In genomic region chr4:56123051-56123450, GRCh38 we compare ENCODE assay signal across 23 cellular contexts.
DNase-seq lines count a peak whose midpoint lies in the region; ATAC-seq, FAIRE-seq and TF ChIP-seq lines count a peak whose summit lies in the region.
"Had no signal": no experiment of that assay in that cellular context is flagged by ENCODE, and none has a peak within 500 bp of the region (broad histone marks: within the 10 kb centered on the region; RNA-seq: fewer than 3 reads in every experiment).

No MANE protein-coding gene starts in this region.

- no peaks in the 10 kb centered on the region for H3K27me3 Mint-ChIP-seq in brain

- peak overlapping the region in 3 of 5 experiments; percentile 6 to 79 (median 31) for H3K27ac Mint-ChIP-seq in brain
- H3K27ac Mint-ChIP-seq: CD4-positive, alpha-beta T cell; CD8-positive, alpha-beta memory T cell; GM23338; H9; HFFc6 had no signal

- H3K36me3 Mint-ChIP-seq in brain, result peaks cover 31% of the 10 kb centered on the region
- H3K36me3 Mint-ChIP-seq: CD14-positive monocyte; CD8-positive, alpha-beta memory T cell had no signal

- DNase-seq in D721Med (ENCODE audit: insufficient read length, low spot score), result no peak
- DNase-seq in NCI-H82 (lab: John Stamatoyannopoulos, UW), result peak; percentile 89
- DNase-seq in superior temporal gyrus (ENCODE audit: extremely low spot score), result no peak
- no peak for DNase-seq in NCI-H345 (lab: John Stamatoyannopoulos, UW)
- DNase-seq: 8988T; ACHN; AML-193; BE2C; CD4-positive, alpha-beta T cell; CD8-positive, alpha-beta memory T cell; DMS153; DMS79; EL; GDM1; H9; HFFc6 had no signal

- H3K9me3 Mint-ChIP-seq in brain, result no peaks in the 10 kb centered on the region
- H3K9me3 Mint-ChIP-seq: CD14-positive monocyte; CD4-positive, alpha-beta T cell; CD8-positive, alpha-beta memory T cell; GM23338; HFFc6 had no signal

- TF ChIP-seq CTCF in D721Med (IDR thresholded peaks at IDR 0.05; ENCODE audit: insufficient read depth, missing control alignments) (no peak), brain (conservative IDR thresholded peaks at IDR 0.05) (no peak)

- H3K4me3 Mint-ChIP-seq in brain, result no peak overlapping the region
- H3K4me3 Mint-ChIP-seq: CD14-positive monocyte; CD4-positive, alpha-beta T cell; CD8-positive, alpha-beta memory T cell; GM23338; H9; HFFc6 had no signal

- peak; percentile 98 for FAIRE-seq in D721Med (lab: Jason Lieb, UNC)
- FAIRE-seq: A549, GM12878, GM19239 had no signal

- peaks cover 45% of the 10 kb centered on the region for H3K4me1 Mint-ChIP-seq in brain
- H3K4me1 Mint-ChIP-seq: CD14-positive monocyte; CD8-positive, alpha-beta memory T cell had no signal

- ATAC-seq in HG03045 (IDR thresholded peaks at IDR 0.05; ENCODE audit: unreplicated experiment), result no peak
- ATAC-seq: A549, GM12878, GM23338 had no signal
